8 cellular contexts compared by ENCODE assay signal in genomic region chr1:28329395-28330153, GRCh38.
DNase-seq lines count a peak whose midpoint lies in the region; ATAC-seq and TF ChIP-seq lines count a peak whose summit lies in the region.

No MANE protein-coding gene starts in this region.

- peak; percentile 26 for ATAC-seq in HG02852 (IDR thresholded peaks at IDR 0.05; ENCODE audit: unreplicated experiment)
- ATAC-seq in stimulated activated naive CD8-positive, alpha-beta T cell treated with anti-CD3 and anti-CD28 coated beads, Interleukin-15, amount 100 ng/mL, for 72 hours: peak; percentile 34

- no peaks in the 10 kb centered on the region for H3K27me3 Mint-ChIP-seq in stimulated activated naive CD8-positive, alpha-beta T cell treated with anti-CD3 and anti-CD28 coated beads, Interleukin-15, amount 100 ng/mL, for 72 hours

- no peak for TF ChIP-seq CTCF in WI38 (IDR thresholded peaks at IDR 0.05; ENCODE audit: low read depth, low read length)

- H3K27me3 ChIP-seq in duodenal mucosa (ENCODE audit: control insufficient read depth in 1 of 2, insufficient read depth in 2 of 2, low read length in 2 of 2) (no peaks in the 10 kb centered on the region), muscle layer of duodenum (ENCODE audit: low read depth, low read length) (no peaks in the 10 kb centered on the region)

- peak; percentile 11 to 21 for DNase-seq in AML-193 (lab: John Stamatoyannopoulos, UW)
- DNase-seq in stimulated activated naive CD8-positive, alpha-beta T cell treated with anti-CD3 and anti-CD28 coated beads, Interleukin-15, amount 100 ng/mL, for 72 hours: no peak
- DNase-seq in NCI-H1105 treated with DMSO at 0.1 percent for 48 hours (lab: John Stamatoyannopoulos, UW): no peak
- no peak for DNase-seq in NCI-H1436 treated with DMSO at 0.1 percent for 48 hours (lab: John Stamatoyannopoulos, UW)

- H3K9ac ChIP-seq in duodenal mucosa (ENCODE audit: low read depth in 1 of 2, low read length in 2 of 2): peak overlapping the region; percentile 61 to 64

- H3K36me3 ChIP-seq in duodenal mucosa (ENCODE audit: control insufficient read depth in 1 of 2, insufficient read depth in 2 of 2, low read length in 2 of 2): peaks cover 12 to 33% of the 10 kb centered on the region in 2 donors
- peaks cover 15 to 17% of the 10 kb centered on the region in 2 donors for H3K36me3 ChIP-seq in muscle layer of duodenum (ENCODE audit: control insufficient read depth in 1 of 2, insufficient read depth in 2 of 2, low read length in 2 of 2)

- peak overlapping the region; percentile 98 to 99 for H3K27ac Mint-ChIP-seq in stimulated activated naive CD8-positive, alpha-beta T cell treated with anti-CD3 and anti-CD28 coated beads, Interleukin-15, amount 100 ng/mL, for 72 hours

- peak overlapping the region; percentile 62 for H3K27ac ChIP-seq in duodenal mucosa (ENCODE audit: low read depth, low read length)
- peak overlapping the region; percentile 95 for H3K27ac ChIP-seq in muscle layer of duodenum (ENCODE audit: low read length)

- H3K9me3 ChIP-seq in duodenal mucosa (ENCODE audit: control insufficient read depth in 1 of 2, low read length in 2 of 2): no peaks in the 10 kb centered on the region
- no peaks in the 10 kb centered on the region for H3K9me3 ChIP-seq in muscle layer of duodenum (ENCODE audit: control insufficient read depth in 1 of 2, low read length in 2 of 2)

- peak overlapping the region; percentile 79 for H3K4me3 ChIP-seq in WI38 (ENCODE audit: low read depth, low read length)
- peak overlapping the region; percentile 83 to 87 for H3K4me3 ChIP-seq in duodenal mucosa (ENCODE audit: low read depth in 1 of 2, low read length in 2 of 2)
- H3K4me3 ChIP-seq in muscle layer of duodenum (ENCODE audit: low read depth in 1 of 2, low read length in 2 of 2): peak overlapping the region; percentile 70 to 85

- H3K9me3 Mint-ChIP-seq in stimulated activated naive CD8-positive, alpha-beta T cell treated with anti-CD3 and anti-CD28 coated beads, Interleukin-15, amount 100 ng/mL, for 72 hours: no peaks in the 10 kb centered on the region

- peaks cover 18 to 34% of the 10 kb centered on the region in 2 donors for H3K4me1 ChIP-seq in duodenal mucosa (ENCODE audit: control insufficient read depth in 1 of 2, insufficient read depth in 2 of 2, low read length in 2 of 2)
- peaks cover 0 to 12% of the 10 kb centered on the region in 2 donors for H3K4me1 ChIP-seq in muscle layer of duodenum (ENCODE audit: control insufficient read depth in 1 of 2, insufficient read depth in 2 of 2, low read length in 2 of 2)

- peaks cover 47% of the 10 kb centered on the region for H3K4me1 Mint-ChIP-seq in stimulated activated naive CD8-positive, alpha-beta T cell treated with anti-CD3 and anti-CD28 coated beads, Interleukin-15, amount 100 ng/mL, for 72 hours

- H3K4me3 Mint-ChIP-seq in stimulated activated naive CD8-positive, alpha-beta T cell treated with anti-CD3 and anti-CD28 coated beads, Interleukin-15, amount 100 ng/mL, for 72 hours: peak overlapping the region; percentile 94 to 95

Comparison
In these comparisons a context has a peak if more than half of its experiments do, and no peak if none do; other contexts are left out.
1. DNase-seq: peak in AML-193 (2 of 2); none in stimulated activated naive CD8-positive, alpha-beta T cell treated with anti-CD3 and anti-CD28 coated beads, Interleukin-15, amount 100 ng/mL, for 72 hours (0 of 2), NCI-H1105 treated with DMSO at 0.1 percent for 48 hours (single experiment) and NCI-H1436 treated with DMSO at 0.1 percent for 48 hours (single experiment).
2. Peak in every context shown above with its lines, with median percentiles within 50 percentile points of each other: H3K4me3 ChIP-seq.